Comparison of ENCODE assay signal across 1 cellular context in genomic region chr22:20145832-20146223, GRCh38.
TF ChIP-seq lines count a peak whose summit lies in the region.

No MANE protein-coding gene starts in this region.

TF ChIP-seq in K562, 482 proteins besides CTCF, POLR2A, EP300 and RAD21 (continued from another document):
- no peak for TF ChIP-seq RBM17 (IDR thresholded peaks at IDR 0.05; ENCODE audit: borderline replicate concordance, low read depth, low read length)
